In the genomic region with DNA sequence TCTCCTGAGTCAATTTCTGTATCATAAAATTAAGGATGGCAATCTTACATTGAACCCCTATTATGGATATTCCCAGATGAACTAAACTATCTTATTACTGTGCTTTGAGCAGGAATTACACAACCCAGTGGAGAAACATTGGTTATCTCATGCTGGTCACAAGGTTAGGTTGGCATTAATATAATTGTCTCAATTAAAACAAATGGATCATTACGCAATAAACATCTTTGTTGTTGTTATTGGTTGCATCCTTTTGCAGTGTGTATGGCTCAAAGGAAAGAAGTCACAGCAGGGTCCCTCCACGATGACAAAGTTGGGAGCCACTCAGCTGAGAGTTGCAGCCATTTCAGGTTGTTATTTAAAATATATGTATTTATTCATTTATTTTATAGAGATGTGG, we compare ENCODE assay signal across 1 cellular context.
TF ChIP-seq lines count a peak whose summit lies in the region.

No MANE protein-coding gene starts in this region.

TF ChIP-seq in K562, 482 proteins besides CTCF, POLR2A, EP300 and RAD21 (continued from another document):
- TF ChIP-seq CEBPG (CRISPR knock-in tag; IDR thresholded peaks at IDR 0.05) (no peak), CEBPG (tag; conservative IDR thresholded peaks at IDR 0.05 in 1 of 2, IDR thresholded peaks at IDR 0.05 in 1 of 2) (peak; percentile 54 to 95; a peak in 3 of 4 replicates), ZBED1 (IDR thresholded peaks at IDR 0.05) (no peak), CEBPB (tag; IDR thresholded peaks at IDR 0.05) (peak; percentile 95)
- TF ChIP-seq, protein P1, sequence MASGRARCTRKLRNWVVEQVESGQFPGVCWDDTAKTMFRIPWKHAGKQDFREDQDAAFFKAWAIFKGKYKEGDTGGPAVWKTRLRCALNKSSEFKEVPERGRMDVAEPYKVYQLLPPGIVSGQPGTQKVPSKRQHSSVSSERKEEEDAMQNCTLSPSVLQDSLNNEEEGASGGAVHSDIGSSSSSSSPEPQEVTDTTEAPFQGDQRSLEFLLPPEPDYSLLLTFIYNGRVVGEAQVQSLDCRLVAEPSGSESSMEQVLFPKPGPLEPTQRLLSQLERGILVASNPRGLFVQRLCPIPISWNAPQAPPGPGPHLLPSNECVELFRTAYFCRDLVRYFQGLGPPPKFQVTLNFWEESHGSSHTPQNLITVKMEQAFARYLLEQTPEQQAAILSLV (tag; IDR thresholded peaks at IDR 0.05): 0 out of 2 replicates have a peak, but pooled peaks have one; percentile 40
